ENCODE assay signal across 6 cellular contexts in genomic region chr12:56793124-56793523, GRCh38. TPM values are rescaled to one million over a fixed set of nuclear protein-coding genes. Genes with fewer than 3 reads are reported as not detected.
A peak's percentile ranks its signal among the peaks of the same experiment; 100 is the strongest.
DNase-seq lines count a peak whose midpoint lies in the region; ATAC-seq and TF ChIP-seq lines count a peak whose summit lies in the region.
"Not testable (repeated sequence)": the region's sequence is repeated elsewhere in the genome, so short reads cannot be mapped to it uniquely, and the experiment has no call there.
"Had no signal": no experiment of that assay in that cellular context is flagged by ENCODE, and none has a peak within 500 bp of the region (broad histone marks: within the 10 kb centered on the region; RNA-seq: fewer than 3 reads in every experiment).

No MANE protein-coding gene starts in this region.

- H3K9me3 Mint-ChIP-seq in GM23338: peaks cover 32% of the 10 kb centered on the region
- not testable (repeated sequence) for H3K9me3 Mint-ChIP-seq in MCF 10A (ENCODE audit: unreplicated experiment)

- H3K9me3 ChIP-seq in T-helper 17 cell (ENCODE audit: control insufficient read depth, low read length, poor library complexity, severe bottlenecking); liver (ENCODE audit: control insufficient read depth in 4 of 4, low read length in 3 of 4): not testable (repeated sequence)

- H3K4me1 ChIP-seq in GM23338 (ENCODE audit: insufficient read depth); liver (ENCODE audit: control insufficient read depth in 4 of 4, insufficient read depth in 4 of 4, low read length in 3 of 4): not testable (repeated sequence)

- H4K20me1 ChIP-seq in GM23338 (replicated peaks; ENCODE audit: insufficient read depth): not testable (repeated sequence)

- not testable (repeated sequence) for TF ChIP-seq RAD21 in liver (IDR thresholded peaks at IDR 0.05)

- not testable (repeated sequence) for H3K27me3 Mint-ChIP-seq in GM23338 (ENCODE audit: insufficient read depth, low read depth, poor library complexity); MCF 10A (ENCODE audit: insufficient read depth, unreplicated experiment)
- peaks cover 14% of the 10 kb centered on the region for H3K27me3 Mint-ChIP-seq in T-helper 17 cell

- H3K9me2 ChIP-seq in GM23338 (ENCODE audit: insufficient read depth): not testable (repeated sequence)

- H3K36me3 Mint-ChIP-seq in GM23338 (ENCODE audit: low read depth): peaks cover 10% of the 10 kb centered on the region
- not testable (repeated sequence) for H3K36me3 Mint-ChIP-seq in T-helper 17 cell (ENCODE audit: low read depth); MCF 10A (ENCODE audit: insufficient read depth, unreplicated experiment)

- DNase-seq in GM23338 (ENCODE audit: low spot score); T-helper 17 cell: not testable (repeated sequence)
- peak; percentile 21 for DNase-seq in HT1080 (ENCODE audit: low read depth)
- DNase-seq in MCF 10A (ENCODE audit: unreplicated experiment): peak; percentile 62

- not testable (repeated sequence) for H3K4me1 Mint-ChIP-seq in GM23338; T-helper 17 cell; MCF 10A (ENCODE audit: insufficient read depth, unreplicated experiment)

- not testable (repeated sequence) for H3F3A ChIP-seq in GM23338 (replicated peaks; ENCODE audit: low read depth)

- not testable (repeated sequence) for H3K4me3 Mint-ChIP-seq in GM23338; T-helper 17 cell; MCF 10A (ENCODE audit: unreplicated experiment)

- H3K27me3 ChIP-seq in GM23338 (ENCODE audit: insufficient read depth); liver (ENCODE audit: control insufficient read depth in 4 of 4, insufficient read depth in 4 of 4, low read length in 3 of 4): not testable (repeated sequence)

- not testable (repeated sequence) for H3K4me2 ChIP-seq in GM23338

- not testable (repeated sequence) for BruUV-seq in MCF 10A (replicated peaks; lab: Mats Ljungman, UMichigan)

- not testable (repeated sequence) for H3K79me2 ChIP-seq in GM23338 (replicated peaks; ENCODE audit: insufficient read depth)

- H2AFZ ChIP-seq in GM23338: 0 out of 2 replicates have a peak overlapping the region, but pooled peaks have one; percentile 52

- H3K9ac ChIP-seq in liver (ENCODE audit: low read depth in 1 of 2, low read length in 2 of 2): not testable (repeated sequence)

- POLR2A ChIA-PET in MCF 10A (lab: Yijun Ruan, JAX): not testable (repeated sequence)

- not testable (repeated sequence) for H3K27ac ChIP-seq in GM23338 (ENCODE audit: low read depth)
- H3K27ac ChIP-seq in liver (ENCODE audit: low read depth in 1 of 2, low read length in 2 of 2): peak overlapping the region in 1 of 2 donors; percentile 37

- TF ChIP-seq CTCF in GM23338 (conservative IDR thresholded peaks at IDR 0.05; ENCODE audit: low read depth in 2 of 2); MCF 10A (IDR thresholded peaks at IDR 0.05; ENCODE audit: unreplicated experiment); liver (IDR thresholded peaks at IDR 0.05; ENCODE audit: low read depth, low read length, missing input control): not testable (repeated sequence)

- 86% methylated on average over 7 of the region's 7 CpGs for WGBS in liver

- CTCF ChIA-PET in MCF 10A (lab: Yijun Ruan, JAX): not testable (repeated sequence)

- not testable (repeated sequence) for H3K27ac Mint-ChIP-seq in GM23338; MCF 10A (ENCODE audit: low read depth, unreplicated experiment)
- H3K27ac Mint-ChIP-seq in T-helper 17 cell: peak overlapping the region; percentile 66

- not testable (repeated sequence) for H3K4me3 ChIP-seq in GM23338; liver (ENCODE audit: low read depth in 1 of 3, low read length in 3 of 3)

- intact Hi-C loops in MCF 10A (cut with micrococcal nuclease): not testable (repeated sequence)

- not testable (repeated sequence) for ATAC-seq in GM23338, T-helper 17 cell

- not testable (repeated sequence) for H3K36me3 ChIP-seq in GM23338 (ENCODE audit: insufficient read depth); liver (ENCODE audit: control insufficient read depth in 4 of 4, insufficient read depth in 3 of 4, low read depth in 1 of 4, low read length in 3 of 4)

TF ChIP-seq in liver, 16 proteins besides CTCF, POLR2A, EP300 and RAD21:
- TF ChIP-seq YY1 (IDR thresholded peaks at IDR 0.05): peak; percentile 3
TF ChIP-seq in liver: peak in this region for 1; not testable (repeated sequence) for 15.

RNA-seq across cellular contexts. Expression of gene HSD17B6, which starts 30.0 kb away (rescaled TPM):
- total RNA-seq in GM23338 (2014; rRNA removed; shearing (Covaris generic)): 4.3 and 10.3 TPM in 2 replicates
- polyA plus RNA-seq in GM23338 (2016; fragmentation: Nextera tagmentation; extraction: Ambion mirVana) (2.7 and 5.2 TPM in 2 replicates), liver (100 to 1,000 TPM; 662 to 748 TPM)
- 0.53 and 1.0 TPM in 2 replicates for total RNA-seq in HT1080 (2014; rRNA removed; shearing (Covaris generic))
- polyA plus RNA-seq in HT1080 (2015; cell fraction: cytosol; rRNA removed): 1.1 and 2.0 TPM in 2 replicates
- polyA plus RNA-seq in HT1080 (2015; cell fraction: nucleus; rRNA removed): 0.41 and 5.4 TPM in 2 replicates
- total RNA-seq in T-helper 17 cell (under 1 TPM in 1 of 2 donors, not detected in 1; 0.63 TPM), MCF 10A (2022) (0.37 and 1.3 TPM in 2 replicates), liver (1,000 to 10,000 TPM in 1 of 2 donors, 1 to 10 TPM in 1; 3.0 to 1,013 TPM)
- total RNA-seq: CD4-positive, alpha-beta T cell had no signal

RNA-seq across cellular contexts. Expression of gene PRIM1, which starts 41.0 kb away (rescaled TPM):
- total RNA-seq in GM23338 (2014; rRNA removed; shearing (Covaris generic)): 69.9 and 73.9 TPM in 2 replicates
- polyA plus RNA-seq in GM23338 (2016; fragmentation: Nextera tagmentation; extraction: Ambion mirVana) (65.6 and 67.9 TPM in 2 replicates), liver (1 to 10 TPM; 2.7 to 3.7 TPM)
- 56.7 and 61.0 TPM in 2 replicates for total RNA-seq in HT1080 (2014; rRNA removed; shearing (Covaris generic))
- polyA plus RNA-seq in HT1080 (2015; cell fraction: cytosol; rRNA removed): 64.5 and 70.8 TPM in 2 replicates
- 63.1 and 72.2 TPM in 2 replicates for polyA plus RNA-seq in HT1080 (2015; cell fraction: nucleus; rRNA removed)
- total RNA-seq in T-helper 17 cell (10 to 100 TPM; 11.3 to 14.4 TPM), MCF 10A (2022) (3.5 and 7.8 TPM in 2 replicates), liver (10 to 100 TPM in 1 of 2 donors, 1 to 10 TPM in 1; 7.2 to 24.8 TPM)
